In genomic region chr9:133876144-133876543, GRCh38 we compare ENCODE assay signal across 12 cellular contexts.
DNase-seq lines count a peak whose midpoint lies in the region; ATAC-seq and TF ChIP-seq lines count a peak whose summit lies in the region.
"Had no signal": no experiment of that assay in that cellular context is flagged by ENCODE, and none has a peak within 500 bp of the region (broad histone marks: within the 10 kb centered on the region; RNA-seq: fewer than 3 reads in every experiment).

No MANE protein-coding gene starts in this region.

- no peaks in the 10 kb centered on the region for H3K9me3 Mint-ChIP-seq in chondrocyte (ENCODE audit: low read depth)
- H3K9me3 Mint-ChIP-seq in naive B cell, result no peaks in the 10 kb centered on the region
- no peaks in the 10 kb centered on the region for H3K9me3 Mint-ChIP-seq in activated T-helper 17 cell treated with anti-CD3 and anti-CD28 coated beads, Interleukin-2, amount 50 U/mL, for 72 hours
- H3K9me3 Mint-ChIP-seq: activated naive CD4-positive, alpha-beta T cell treated with anti-CD3 and anti-CD28 coated beads, Interleukin-2, amount 50 U/mL, for 24 hours had no signal

- H3K27ac Mint-ChIP-seq in chondrocyte (ENCODE audit: unreplicated experiment), result peak overlapping the region; percentile 66
- peak overlapping the region in 4 of 6 donors; percentile 10 to 85 (median 46) for H3K27ac Mint-ChIP-seq in naive B cell
- no peak overlapping the region for H3K27ac Mint-ChIP-seq in activated T-helper 17 cell treated with anti-CD3 and anti-CD28 coated beads, Interleukin-2, amount 50 U/mL, for 72 hours
- H3K27ac Mint-ChIP-seq: activated naive CD4-positive, alpha-beta T cell treated with anti-CD3 and anti-CD28 coated beads, Interleukin-2, amount 50 U/mL, for 24 hours had no signal

- H3K36me3 Mint-ChIP-seq in chondrocyte (ENCODE audit: low read depth) (no peaks in the 10 kb centered on the region), naive B cell (no peaks in the 10 kb centered on the region)
- no peaks in the 10 kb centered on the region for H3K36me3 Mint-ChIP-seq in activated T-helper 17 cell treated with anti-CD3 and anti-CD28 coated beads, Interleukin-2, amount 50 U/mL, for 72 hours (ENCODE audit: low read depth)

- no peak overlapping the region for H3K4me3 Mint-ChIP-seq in chondrocyte (ENCODE audit: unreplicated experiment)
- H3K4me3 Mint-ChIP-seq in naive B cell, result no peak overlapping the region
- no peak overlapping the region for H3K4me3 Mint-ChIP-seq in activated T-helper 17 cell treated with anti-CD3 and anti-CD28 coated beads, Interleukin-2, amount 50 U/mL, for 72 hours
- H3K4me3 Mint-ChIP-seq: activated naive CD4-positive, alpha-beta T cell treated with anti-CD3 and anti-CD28 coated beads, Interleukin-2, amount 50 U/mL, for 24 hours had no signal

- DNase-seq in DMS 273 (lab: John Stamatoyannopoulos, UW; ENCODE audit: unreplicated experiment) (peak; percentile 34), DMS 273 treated with DMSO at 0.1 percent for 48 hours (lab: John Stamatoyannopoulos, UW) (no peak), HuH-7 (ENCODE audit: low spot score) (peak; percentile 68), chondrocyte (ENCODE audit: low spot score) (no peak), naive B cell (no peak), amygdala (lab: John Stamatoyannopoulos, UW) (no peak)
- DNase-seq: 8988T, foreskin melanocyte, NCI-H1417 treated with DMSO at 0.1 percent for 48 hours had no signal

- H3K4me1 Mint-ChIP-seq in chondrocyte (ENCODE audit: low read depth) (peaks cover 47% of the 10 kb centered on the region), naive B cell (peaks cover 36 to 79% (median 56%) of the 10 kb centered on the region in 3 donors)
- H3K4me1 Mint-ChIP-seq in activated T-helper 17 cell treated with anti-CD3 and anti-CD28 coated beads, Interleukin-2, amount 50 U/mL, for 72 hours, result no peaks in the 10 kb centered on the region
- H3K4me1 Mint-ChIP-seq: activated naive CD4-positive, alpha-beta T cell treated with anti-CD3 and anti-CD28 coated beads, Interleukin-2, amount 50 U/mL, for 24 hours had no signal

- no peak for ATAC-seq in naive B cell (ENCODE audit: low read depth in 2 of 2)
- no peak for ATAC-seq in activated T-helper 17 cell treated with anti-CD3 and anti-CD28 coated beads, Interleukin-2, amount 50 U/mL, for 72 hours (replicated peaks)
- ATAC-seq in HG02973 (IDR thresholded peaks at IDR 0.05; ENCODE audit: unreplicated experiment), result no peak

- H3K27me3 Mint-ChIP-seq in chondrocyte (ENCODE audit: low read depth), result no peaks in the 10 kb centered on the region
- H3K27me3 Mint-ChIP-seq in naive B cell, result no peaks in the 10 kb centered on the region
- no peaks in the 10 kb centered on the region for H3K27me3 Mint-ChIP-seq in activated T-helper 17 cell treated with anti-CD3 and anti-CD28 coated beads, Interleukin-2, amount 50 U/mL, for 72 hours
- H3K27me3 Mint-ChIP-seq: activated naive CD4-positive, alpha-beta T cell treated with anti-CD3 and anti-CD28 coated beads, Interleukin-2, amount 50 U/mL, for 24 hours had no signal

- TF ChIP-seq CTCF in chondrocyte (IDR thresholded peaks at IDR 0.05), result peak; percentile 53

Comparison
In these comparisons a context has a peak if more than half of its experiments do, and no peak if none do; other contexts are left out.
1. DNase-seq: peak in DMS 273 (single experiment) and HuH-7 (single experiment); none in DMS 273 treated with DMSO at 0.1 percent for 48 hours (single experiment), chondrocyte (single experiment), naive B cell (single experiment) and amygdala (0 of 56).